1 cellular context compared by ENCODE assay signal in the genomic region with DNA sequence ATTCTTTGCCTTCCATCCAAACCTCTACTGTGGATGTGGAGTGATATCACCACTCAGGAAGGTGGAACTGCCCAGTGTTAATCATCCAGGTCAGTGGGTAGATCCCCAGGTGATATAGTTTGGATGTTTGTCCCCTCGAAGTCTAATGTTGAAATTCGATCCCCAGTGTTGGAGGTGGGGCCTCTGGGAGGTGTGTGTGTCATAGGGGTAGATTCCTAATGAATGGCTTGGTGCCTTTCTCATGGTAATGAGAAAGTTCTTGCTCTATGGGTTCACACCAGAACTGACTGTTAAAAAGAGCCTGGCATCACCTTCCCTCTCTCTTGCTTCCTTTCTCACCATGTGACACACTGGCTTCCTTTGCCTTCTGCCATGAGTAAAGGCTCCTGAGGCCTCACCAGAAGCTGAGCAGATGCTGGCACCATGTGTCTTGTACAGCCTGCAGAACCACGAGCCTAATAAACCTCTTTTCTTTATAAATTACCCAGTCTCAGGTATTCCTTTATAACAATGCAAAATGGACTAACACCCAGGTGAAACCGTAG.
TF ChIP-seq lines count a peak whose summit lies in the region.

No MANE protein-coding gene starts in this region.

TF ChIP-seq in K562, 482 proteins besides CTCF, POLR2A, EP300 and RAD21:
- TF ChIP-seq PHF8 (IDR thresholded peaks at IDR 0.05; ENCODE audit: borderline replicate concordance, low read length), result no peak
- TF ChIP-seq ZNF766 (CRISPR knock-in tag; conservative IDR thresholded peaks at IDR 0.05), result 0 out of 2 replicates have a peak, but pooled peaks have one; percentile 38
